ENCODE assay signal across 22 cellular contexts in the genomic region with DNA sequence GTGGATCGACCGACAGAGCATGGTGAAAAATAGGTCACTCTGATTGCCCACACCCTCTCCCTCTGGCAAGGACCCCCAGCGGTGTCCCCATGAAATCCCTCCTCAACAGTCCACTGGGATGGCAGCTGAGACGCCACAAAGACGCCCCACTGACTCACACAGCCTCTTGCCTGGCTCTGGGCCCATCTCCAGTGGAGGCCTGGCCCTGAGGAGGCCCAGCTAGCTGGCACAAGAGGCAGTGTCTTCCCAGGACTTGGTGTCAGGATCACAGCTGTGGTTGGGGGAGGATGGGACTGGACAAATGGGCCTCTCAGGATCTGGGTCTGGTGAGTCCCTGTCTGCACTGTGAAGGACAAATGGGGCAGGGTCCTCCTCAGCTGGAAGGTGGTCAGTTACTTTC. TPM values are rescaled to one million over a fixed set of nuclear protein-coding genes. Genes with fewer than 3 reads are reported as not detected.
DNase-seq lines count a peak whose midpoint lies in the region; ATAC-seq, FAIRE-seq and TF ChIP-seq lines count a peak whose summit lies in the region.
"Had no signal": no experiment of that assay in that cellular context is flagged by ENCODE, and none has a peak within 500 bp of the region (broad histone marks: within the 10 kb centered on the region; RNA-seq: fewer than 3 reads in every experiment).

No MANE protein-coding gene starts in this region.

- no peaks in the 10 kb centered on the region for H3K9me3 Mint-ChIP-seq in mesothelial cell of epicardium
- H3K9me3 Mint-ChIP-seq: CD4-positive, alpha-beta T cell had no signal

- FAIRE-seq in H54 (lab: Jason Lieb, UNC), result no peak
- FAIRE-seq: GM12891, GM18507, H1 had no signal

- intact Hi-C loops in A673 (cut with micrococcal nuclease; ENCODE audit: unreplicated experiment), result no loop called here

- CTCF ChIA-PET in A673 (lab: Charles Lee), result interaction anchor here (1.2 kb wide), 1 partner anchor 82 kb away, joined by 3 read pairs; a partner anchor contains a TSS

- peaks cover 26% of the 10 kb centered on the region for H3K36me3 Mint-ChIP-seq in mesothelial cell of epicardium

- no peaks in the 10 kb centered on the region for H3K36me3 ChIP-seq in A673 (ENCODE audit: insufficient read depth, low read length, poor library complexity, severe bottlenecking)

- H3K4me3 ChIP-seq in A673 (ENCODE audit: low read depth, low read length, poor library complexity, severe bottlenecking), result no peak overlapping the region

- H3K4me3 Mint-ChIP-seq in mesothelial cell of epicardium, result peak overlapping the region; percentile 57
- H3K4me3 Mint-ChIP-seq: CD4-positive, alpha-beta T cell had no signal

- H3K27ac Mint-ChIP-seq in mesothelial cell of epicardium, result peak overlapping the region; percentile 84
- H3K27ac Mint-ChIP-seq: CD4-positive, alpha-beta T cell had no signal

- TF ChIP-seq POLR2A in H54 (IDR thresholded peaks at IDR 0.05; ENCODE audit: low read depth, low read length), result no peak

- peak; percentile 55 for DNase-seq in A673 (ENCODE audit: low spot score)
- peak; percentile 90 for DNase-seq in H54 (ENCODE audit: insufficient read length, low spot score)
- DNase-seq in RPMI7951 (ENCODE audit: low read depth), result peak; percentile 62
- no peak for DNase-seq in mesothelial cell of epicardium (ENCODE audit: low spot score in 2 of 2, unreplicated experiment in 2 of 2)
- no peak for DNase-seq in DMS53 treated with DMSO at 0.1 percent for 48 hours (lab: John Stamatoyannopoulos, UW; ENCODE audit: unreplicated experiment)
- DNase-seq in NCI-H2227 treated with DMSO at 0.1 percent for 48 hours (lab: John Stamatoyannopoulos, UW), result no peak
- DNase-seq in Kasumi-1 (lab: John Stamatoyannopoulos, UW), result no peak
- DNase-seq: 8988T; Caco-2; CD4-positive, alpha-beta T cell; KG1; MM.1S; NCI-H1092 treated with DMSO at 0.1 percent for 48 hours; NCI-H2081; NCI-H524; PC-3; SW 1271 had no signal

- no peaks in the 10 kb centered on the region for H3K9me3 ChIP-seq in A673 (ENCODE audit: low read depth, low read length, poor library complexity, severe bottlenecking)
- H3K9me3 ChIP-seq: Caco-2 had no signal

- no peaks in the 10 kb centered on the region for H3K27me3 ChIP-seq in A673 (replicated peaks; ENCODE audit: insufficient read depth, low read depth, low read length, poor library complexity)

- no TSS peak for BruUV-seq in A673 (replicated peaks; lab: Mats Ljungman, UMichigan)

- peak overlapping the region; percentile 59 for H3K27ac ChIP-seq in A673 (ENCODE audit: low read depth, low read length, poor library complexity, severe bottlenecking)
- H3K27ac ChIP-seq: RWPE1 had no signal

- TF ChIP-seq CTCF in A673 (conservative IDR thresholded peaks at IDR 0.05; ENCODE audit: low read depth, low read length) (no peak), mesothelial cell of epicardium (IDR thresholded peaks at IDR 0.05; ENCODE audit: unreplicated experiment) (no peak)

- ATAC-seq in HG02840 (IDR thresholded peaks at IDR 0.05; ENCODE audit: low FRiP score, unreplicated experiment), result no peak
- ATAC-seq: PC-3 had no signal

- peaks cover 72% of the 10 kb centered on the region for H3K4me1 Mint-ChIP-seq in mesothelial cell of epicardium

- peaks cover 19% of the 10 kb centered on the region for H3K4me1 ChIP-seq in A673 (ENCODE audit: insufficient read depth, low read length, poor library complexity, severe bottlenecking)
- H3K4me1 ChIP-seq: Caco-2 had no signal

- POLR2A ChIA-PET in A673 (lab: Charles Lee; ENCODE audit: low non-redundant PET), result interaction anchor here (0.6 kb wide), 1 partner anchor 26 kb away, joined by 5 read pairs; no protein-coding TSS in a partner anchor

- peaks cover 5% of the 10 kb centered on the region for H3K27me3 Mint-ChIP-seq in mesothelial cell of epicardium (ENCODE audit: low read depth)

RNA-seq across cellular contexts. Expression of a gene that starts 4.6 kb away (rescaled TPM):
- 0.81 and 0.84 TPM in 2 replicates for total RNA-seq in A673 (2021)
- not detected in 2 replicates for total RNA-seq in RPMI7951 (2014; rRNA removed; shearing (Covaris generic))
- 127 to 136 TPM (median 132 TPM) in 3 replicates for total RNA-seq in mesothelial cell of epicardium
- total RNA-seq: Caco-2; CD4-positive, alpha-beta T cell; H1; PC-3 had no signal

RNA-seq across cellular contexts. Expression of a gene that starts 31.4 kb away (rescaled TPM):
- total RNA-seq in A673 (2021) (57.7 and 59.6 TPM in 2 replicates), mesothelial cell of epicardium (93.8 to 99.2 TPM (median 96.0 TPM) in 3 replicates)
- 25.7 and 27.6 TPM in 2 replicates for total RNA-seq in RPMI7951 (2014; rRNA removed; shearing (Covaris generic))

RNA-seq across cellular contexts. Expression of a gene that starts 46.4 kb away (rescaled TPM):
- total RNA-seq in A673 (2021), result not detected in 2 replicates
- total RNA-seq in RPMI7951 (2014; rRNA removed; shearing (Covaris generic)), result 0.24 TPM in 1 of 2 replicates, not detected in the other
- 10.2 to 11.7 TPM (median 10.7 TPM) in 3 replicates for total RNA-seq in mesothelial cell of epicardium
- total RNA-seq: Caco-2; CD4-positive, alpha-beta T cell; H1 had no signal

Comparison
In these comparisons a context has a peak if more than half of its experiments do, and no peak if none do; other contexts are left out.
1. DNase-seq: peak in A673 (single experiment), H54 (single experiment) and RPMI7951 (single experiment); none in mesothelial cell of epicardium (0 of 2), DMS53 treated with DMSO at 0.1 percent for 48 hours (single experiment), NCI-H2227 treated with DMSO at 0.1 percent for 48 hours (single experiment) and Kasumi-1 (0 of 2).
2. RNA of a gene that starts 4.6 kb away (total RNA-seq): 127 to 136 TPM in mesothelial cell of epicardium; 0.81 to 0.84 TPM in A673 and not detected in RPMI7951; every median in the first group is over 10 times any median in the second.